In genomic region chr4:140382732-140383131, GRCh38 we compare ENCODE assay signal across 1 cellular context.
TF ChIP-seq lines count a peak whose summit lies in the region.

No MANE protein-coding gene starts in this region.

TF ChIP-seq in WTC11, 78 proteins besides CTCF, POLR2A, EP300 and RAD21 (continued from another document):
- TF ChIP-seq E2F1 (CRISPR knock-in tag; IDR thresholded peaks at IDR 0.05) (no peak), JAZF1 (CRISPR knock-in tag; IDR thresholded peaks at IDR 0.05) (no peak), E2F4 (CRISPR knock-in tag; IDR thresholded peaks at IDR 0.05; ENCODE audit: borderline replicate concordance, low read depth) (no peak), TEAD1 (CRISPR knock-in tag; IDR thresholded peaks at IDR 0.05) (no peak)
